32 cellular contexts compared by ENCODE assay signal in genomic region chr7:46230298-46231295, GRCh38.
DNase-seq lines count a peak whose midpoint lies in the region; ATAC-seq and TF ChIP-seq lines count a peak whose summit lies in the region.
"Had no signal": no experiment of that assay in that cellular context is flagged by ENCODE, and none has a peak within 500 bp of the region (broad histone marks: within the 10 kb centered on the region; RNA-seq: fewer than 3 reads in every experiment).

No MANE protein-coding gene starts in this region.

- H3K36me3 ChIP-seq in SK-N-SH (replicated peaks in 1 of 2; ENCODE audit: control insufficient read depth in 1 of 2, insufficient read depth in 2 of 2, low read length in 1 of 2), result no peaks in the 10 kb centered on the region
- H3K36me3 ChIP-seq: gastrocnemius medialis, MG63, spleen, upper lobe of left lung had no signal

- no peak overlapping the region for H3K4me3 Mint-ChIP-seq in osteocyte (ENCODE audit: unreplicated experiment)
- H3K4me3 Mint-ChIP-seq: activated naive CD8-positive, alpha-beta T cell treated with anti-CD3 and anti-CD28 coated beads, Interleukin-2, amount 10 ng/mL, durations not matched to agents 7 days and 5 days; CD4-positive, CD25-positive, alpha-beta regulatory T cell; naive thymus-derived CD8-positive, alpha-beta T cell; T-helper 2 cell treated with Interferon-gamma antibody and Interleukin-4, amounts not matched to agents 5 μg/mL and 100 μg/mL, for 36 hours had no signal

- H3K27me3 Mint-ChIP-seq in osteocyte (ENCODE audit: unreplicated experiment), result no peaks in the 10 kb centered on the region

- peaks cover 36% of the 10 kb centered on the region for H3K4me1 Mint-ChIP-seq in osteocyte (ENCODE audit: unreplicated experiment)
- H3K4me1 Mint-ChIP-seq: activated naive CD8-positive, alpha-beta T cell treated with anti-CD3 and anti-CD28 coated beads, Interleukin-2, amount 10 ng/mL, durations not matched to agents 7 days and 5 days; CD4-positive, CD25-positive, alpha-beta regulatory T cell; naive thymus-derived CD8-positive, alpha-beta T cell had no signal

- H3K79me2 ChIP-seq in SK-N-SH (ENCODE audit: insufficient read depth), result no peaks in the 10 kb centered on the region

- no peak for TF ChIP-seq CTCF in SK-N-SH (IDR thresholded peaks at IDR 0.05)
- no peak for TF ChIP-seq CTCF in fibroblast of pulmonary artery (IDR thresholded peaks at IDR 0.05; ENCODE audit: low read length, missing control alignments)
- TF ChIP-seq CTCF in osteocyte (IDR thresholded peaks at IDR 0.05), result no peak

- peak overlapping the region; percentile 75 for H3K27ac Mint-ChIP-seq in osteocyte (ENCODE audit: unreplicated experiment)
- H3K27ac Mint-ChIP-seq: activated naive CD8-positive, alpha-beta T cell treated with anti-CD3 and anti-CD28 coated beads, Interleukin-2, amount 10 ng/mL, durations not matched to agents 7 days and 5 days; CD4-positive, CD25-positive, alpha-beta regulatory T cell; naive thymus-derived CD8-positive, alpha-beta T cell; T-helper 2 cell treated with Interferon-gamma antibody and Interleukin-4, amounts not matched to agents 5 μg/mL and 100 μg/mL, for 36 hours had no signal

- no peaks in the 10 kb centered on the region for H3K9me2 ChIP-seq in SK-N-SH

- DNase-seq in SK-N-SH (no peak), fibroblast of pulmonary artery (ENCODE audit: low read depth) (peak; percentile 16), osteocyte (ENCODE audit: extremely low spot score, unreplicated experiment) (no peak), NOMO-1 (lab: John Stamatoyannopoulos, UW; ENCODE audit: unreplicated experiment in 2 of 2) (no peak)
- DNase-seq in stimulated activated CD4-positive, alpha-beta T cell treated with anti-CD3 and anti-CD28 coated beads, Interleukin-1b, Interleukin-23, amount 100 ng/mL, for 48 hours, result no peak
- DNase-seq: activated CD4-positive, alpha-beta T cell treated with anti-CD3 and anti-CD28 coated beads for 48 hours; activated CD8-positive, alpha-beta memory T cell treated with anti-CD3 and anti-CD28 coated beads for 24 hours; activated gamma-delta T cell; activated naive CD8-positive, alpha-beta T cell treated with anti-CD3 and anti-CD28 coated beads, Interleukin-2, amount 10 ng/mL, durations not matched to agents 7 days and 5 days; activated T-cell treated with anti-CD3 and anti-CD28 coated beads, Interleukin-2, amount 50 U/mL, for 1 hour; CD4-positive, CD25-positive, alpha-beta regulatory T cell; effector memory CD4-positive, alpha-beta T cell; erythroblast; hippocampal formation; KBM-7; left ventricle myocardium superior; naive thymus-derived CD8-positive, alpha-beta T cell; NCI-H1105 treated with DMSO at 0.1 percent for 48 hours; NCI-H1930; NCI-H526; nucleus accumbens; Right ventricle myocardium superior; spleen; stimulated activated CD4-positive, alpha-beta T cell treated with anti-CD3 and anti-CD28 coated beads, Interleukin-4, amount 100 ng/mL, for 1 hour; upper lobe of left lung had no signal

- peaks cover 29% of the 10 kb centered on the region for H3F3A ChIP-seq in SK-N-SH (replicated peaks; ENCODE audit: insufficient read depth)

- H3K27ac ChIP-seq in SK-N-SH (ENCODE audit: low read depth in 2 of 2, low read length in 1 of 2), result peak overlapping the region; percentile 47 to 83; a peak in 3 of 4 replicates
- H3K27ac ChIP-seq: coronary artery, gastrocnemius medialis, spleen, upper lobe of left lung, VCaP had no signal

- peak overlapping the region; percentile 4; the same call in 1 of the 2 replicates for H3K9ac ChIP-seq in SK-N-SH

- H4K20me1 ChIP-seq in SK-N-SH (ENCODE audit: insufficient read depth), result no peaks in the 10 kb centered on the region

- TF ChIP-seq RAD21 in SK-N-SH (IDR thresholded peaks at IDR 0.05; ENCODE audit: low read length), result no peak

- POLR2A ChIA-PET in SK-N-SH (lab: Yijun Ruan, JAX), result no interaction called here

- TF ChIP-seq EP300 in SK-N-SH (IDR thresholded peaks at IDR 0.05; ENCODE audit: borderline replicate concordance in 1 of 2, low read depth in 1 of 2, low read length in 1 of 2), result peak; percentile 55 to 95

- no peaks in the 10 kb centered on the region for H3K36me3 Mint-ChIP-seq in osteocyte (ENCODE audit: unreplicated experiment)
- H3K36me3 Mint-ChIP-seq: activated naive CD8-positive, alpha-beta T cell treated with anti-CD3 and anti-CD28 coated beads, Interleukin-2, amount 10 ng/mL, durations not matched to agents 7 days and 5 days; CD4-positive, CD25-positive, alpha-beta regulatory T cell; naive thymus-derived CD8-positive, alpha-beta T cell had no signal

- 26% methylated on average over 3 of the region's 3 CpGs for WGBS in SK-N-SH (ENCODE audit: low lambda C conversion rate)

- no peak overlapping the region for H2AFZ ChIP-seq in SK-N-SH (ENCODE audit: low read depth)

- ATAC-seq in HG03095 (IDR thresholded peaks at IDR 0.05; ENCODE audit: unreplicated experiment) (no peak), HG02870 (IDR thresholded peaks at IDR 0.05; ENCODE audit: unreplicated experiment) (no peak)
- ATAC-seq: naive thymus-derived CD8-positive, alpha-beta T cell had no signal

- no peaks in the 10 kb centered on the region for H3K9me3 ChIP-seq in SK-N-SH
- H3K9me3 ChIP-seq: gastrocnemius medialis, MG63, spleen, upper lobe of left lung had no signal

- CTCF ChIA-PET in SK-N-SH (lab: Yijun Ruan, JAX), result interaction anchor here (0.5 kb wide), 1 partner anchor 1302 kb away, joined by 3 read pairs; no protein-coding TSS in a partner anchor

- H3K4me1 ChIP-seq in SK-N-SH (ENCODE audit: control insufficient read depth in 1 of 2, insufficient read depth in 2 of 2, low read depth in 1 of 2, low read length in 1 of 2), result peaks cover 3 to 26% of the 10 kb centered on the region in 2 experiments; a peak in 3 of 4 replicates
- H3K4me1 ChIP-seq: gastrocnemius medialis, spleen, upper lobe of left lung had no signal

- H3K9me3 Mint-ChIP-seq in osteocyte (ENCODE audit: unreplicated experiment), result no peaks in the 10 kb centered on the region
- H3K9me3 Mint-ChIP-seq: activated naive CD8-positive, alpha-beta T cell treated with anti-CD3 and anti-CD28 coated beads, Interleukin-2, amount 10 ng/mL, durations not matched to agents 7 days and 5 days; T-helper 2 cell treated with Interferon-gamma antibody and Interleukin-4, amounts not matched to agents 5 μg/mL and 100 μg/mL, for 36 hours had no signal

- peak overlapping the region; percentile 35; the same call in 1 of the 2 replicates for H3K4me2 ChIP-seq in SK-N-SH

- no peaks in the 10 kb centered on the region for H3K27me3 ChIP-seq in SK-N-SH (ENCODE audit: insufficient read depth)
- H3K27me3 ChIP-seq: gastrocnemius medialis, MG63, spleen, upper lobe of left lung had no signal

- H3K4me3 ChIP-seq in SK-N-SH (ENCODE audit: low read depth in 2 of 2, low read length in 1 of 2), result no peak overlapping the region
- no peak overlapping the region for H3K4me3 ChIP-seq in fibroblast of pulmonary artery (replicated peaks; ENCODE audit: low read depth, low read length)
- H3K4me3 ChIP-seq: coronary artery, gastrocnemius medialis, MG63, spleen, upper lobe of left lung had no signal

TF ChIP-seq in SK-N-SH, 30 proteins besides CTCF, POLR2A, EP300 and RAD21 (continues in another document):
- TF ChIP-seq EZH2phosphoT487 (IDR thresholded peaks at IDR 0.05; ENCODE audit: borderline replicate concordance, low read depth), result no peak
- no peak; the same call in 1 of the 2 replicates for TF ChIP-seq MEF2A (IDR thresholded peaks at IDR 0.05; ENCODE audit: borderline replicate concordance, low read depth)
- no peak for TF ChIP-seq RFX5 (IDR thresholded peaks at IDR 0.05; ENCODE audit: low read length)
- no peak for TF ChIP-seq TAF1 (IDR thresholded peaks at IDR 0.05; ENCODE audit: borderline replicate concordance, low read depth, low read length)
- no peak for TF ChIP-seq NRF1 (IDR thresholded peaks at IDR 0.05; ENCODE audit: low read depth, low read length)
- TF ChIP-seq, protein P1, sequence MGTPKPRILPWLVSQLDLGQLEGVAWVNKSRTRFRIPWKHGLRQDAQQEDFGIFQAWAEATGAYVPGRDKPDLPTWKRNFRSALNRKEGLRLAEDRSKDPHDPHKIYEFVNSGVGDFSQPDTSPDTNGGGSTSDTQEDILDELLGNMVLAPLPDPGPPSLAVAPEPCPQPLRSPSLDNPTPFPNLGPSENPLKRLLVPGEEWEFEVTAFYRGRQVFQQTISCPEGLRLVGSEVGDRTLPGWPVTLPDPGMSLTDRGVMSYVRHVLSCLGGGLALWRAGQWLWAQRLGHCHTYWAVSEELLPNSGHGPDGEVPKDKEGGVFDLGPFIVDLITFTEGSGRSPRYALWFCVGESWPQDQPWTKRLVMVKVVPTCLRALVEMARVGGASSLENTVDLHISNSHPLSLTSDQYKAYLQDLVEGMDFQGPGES (IDR thresholded peaks at IDR 0.05; ENCODE audit: low read depth, low read length), result no peak
- TF ChIP-seq TEAD4 (IDR thresholded peaks at IDR 0.05; ENCODE audit: borderline replicate concordance, insufficient read depth), result peak; percentile 91
- TF ChIP-seq GABPA (IDR thresholded peaks at IDR 0.05; ENCODE audit: low read depth), result peak; percentile 15; the same call in 1 of the 2 replicates
- TF ChIP-seq FOXM1 (IDR thresholded peaks at IDR 0.05; ENCODE audit: low read depth), result peak; percentile 53; the same call in 1 of the 2 replicates
- TF ChIP-seq MAX (IDR thresholded peaks at IDR 0.05; ENCODE audit: low read depth), result 0 out of 2 replicates have a peak, but pooled peaks have one; percentile 40
- 0 out of 2 replicates have a peak, but pooled peaks have one; percentile 26 for TF ChIP-seq SIN3A (IDR thresholded peaks at IDR 0.05; ENCODE audit: borderline replicate concordance, low read depth, low read length)
- no peak for TF ChIP-seq ELF1 (IDR thresholded peaks at IDR 0.05)
- TF ChIP-seq FOSL2 (IDR thresholded peaks at IDR 0.05; ENCODE audit: borderline replicate concordance, low read depth), result peak; percentile 41; the same call in 1 of the 2 replicates
- no peak for TF ChIP-seq FOXJ3 (CRISPR knock-in tag; IDR thresholded peaks at IDR 0.05)
- no peak for TF ChIP-seq MXI1 (IDR thresholded peaks at IDR 0.05; ENCODE audit: low read depth, low read length)
- TF ChIP-seq USF1 (IDR thresholded peaks at IDR 0.05; ENCODE audit: borderline replicate concordance, low read depth), result no peak
